Comparison of ENCODE assay signal across 2 cellular contexts in the genomic region with DNA sequence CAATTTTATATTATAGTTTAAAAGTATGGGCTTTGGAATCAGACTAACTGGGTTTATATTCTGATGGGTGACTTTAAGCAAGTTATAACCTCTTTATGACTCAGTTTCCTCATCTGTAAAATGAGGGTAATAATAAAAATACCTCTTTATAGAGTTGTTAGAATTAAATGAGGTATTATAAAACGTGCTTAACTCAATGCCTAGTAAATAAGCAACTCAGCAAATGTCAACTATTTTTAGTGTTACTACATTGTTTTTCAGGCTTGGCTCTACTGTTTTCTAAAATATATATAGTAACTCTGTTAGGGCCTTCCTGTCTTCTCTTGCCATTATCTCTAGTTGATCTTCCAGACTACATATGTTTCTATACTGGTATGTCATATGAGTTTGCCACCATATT.
TF ChIP-seq lines count a peak whose summit lies in the region.

No MANE protein-coding gene starts in this region.

TF ChIP-seq in IMR-90, 13 proteins besides CTCF, POLR2A, EP300 and RAD21:
- no peak for TF ChIP-seq CEBPB (IDR thresholded peaks at IDR 0.05; ENCODE audit: low read depth, low read length)
- TF ChIP-seq MAZ (IDR thresholded peaks at IDR 0.05; ENCODE audit: borderline replicate concordance, low read depth, low read length): no peak
- no peak for TF ChIP-seq ELK1 (IDR thresholded peaks at IDR 0.05; ENCODE audit: borderline replicate concordance, low read depth, low read length)
- no peak for TF ChIP-seq RCOR1 (IDR thresholded peaks at IDR 0.05; ENCODE audit: insufficient replicate concordance, low read length)
- no peak for TF ChIP-seq SMC3 (IDR thresholded peaks at IDR 0.05; ENCODE audit: low read depth, low read length)
- no peak for TF ChIP-seq MXI1 (IDR thresholded peaks at IDR 0.05; ENCODE audit: borderline replicate concordance, low read depth, low read length)
- no peak for TF ChIP-seq FOS (IDR thresholded peaks at IDR 0.05; ENCODE audit: low read depth, low read length)
- TF ChIP-seq BHLHE40 (IDR thresholded peaks at IDR 0.05; ENCODE audit: low read depth, low read length): no peak
- no peak for TF ChIP-seq USF2 (IDR thresholded peaks at IDR 0.05; ENCODE audit: low read depth, low read length)

TF ChIP-seq in K562, 482 proteins besides CTCF, POLR2A, EP300 and RAD21:
- TF ChIP-seq C11orf30 (IDR thresholded peaks at IDR 0.05; ENCODE audit: low read depth) (peak; percentile 46; the same call in 1 of the 2 replicates), TAL1 (IDR thresholded peaks at IDR 0.05) (no peak), ZNF232 (CRISPR knock-in tag; IDR thresholded peaks at IDR 0.05) (no peak), KLF13 (tag; IDR thresholded peaks at IDR 0.05; ENCODE audit: borderline replicate concordance, low read depth) (no peak), SMAD4 (CRISPR knock-in tag; conservative IDR thresholded peaks at IDR 0.05) (no peak), FOXP1 (CRISPR knock-in tag; IDR thresholded peaks at IDR 0.05) (no peak), ZNF197 (CRISPR knock-in tag; IDR thresholded peaks at IDR 0.05; ENCODE audit: low read depth) (no peak), MECOM (CRISPR knock-in tag; IDR thresholded peaks at IDR 0.05) (no peak), MYBL2 (IDR thresholded peaks at IDR 0.05; ENCODE audit: low read depth) (no peak), MYBL2 (CRISPR knock-in tag; IDR thresholded peaks at IDR 0.05; ENCODE audit: borderline replicate concordance) (no peak), CBX2 (IDR thresholded peaks at IDR 0.05; ENCODE audit: insufficient read depth, low read length, poor library complexity, severe bottlenecking) (no peak), PHF8 (IDR thresholded peaks at IDR 0.05; ENCODE audit: borderline replicate concordance, low read length) (no peak), ZNF316 (IDR thresholded peaks at IDR 0.05) (peak; percentile 71), MAFG (tag; conservative IDR thresholded peaks at IDR 0.05) (0 out of 2 replicates have a peak, but pooled peaks have one; percentile 29), ZNF696 (CRISPR knock-in tag; conservative IDR thresholded peaks at IDR 0.05) (no peak), ZNF217 (CRISPR knock-in tag; IDR thresholded peaks at IDR 0.05) (no peak), HDAC8 (tag; IDR thresholded peaks at IDR 0.05) (no peak), TCF15 (CRISPR knock-in tag; IDR thresholded peaks at IDR 0.05) (no peak)
- TF ChIP-seq, protein P1, sequence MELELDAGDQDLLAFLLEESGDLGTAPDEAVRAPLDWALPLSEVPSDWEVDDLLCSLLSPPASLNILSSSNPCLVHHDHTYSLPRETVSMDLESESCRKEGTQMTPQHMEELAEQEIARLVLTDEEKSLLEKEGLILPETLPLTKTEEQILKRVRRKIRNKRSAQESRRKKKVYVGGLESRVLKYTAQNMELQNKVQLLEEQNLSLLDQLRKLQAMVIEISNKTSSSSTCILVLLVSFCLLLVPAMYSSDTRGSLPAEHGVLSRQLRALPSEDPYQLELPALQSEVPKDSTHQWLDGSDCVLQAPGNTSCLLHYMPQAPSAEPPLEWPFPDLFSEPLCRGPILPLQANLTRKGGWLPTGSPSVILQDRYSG (tag; conservative IDR thresholded peaks at IDR 0.05; ENCODE audit: low read depth): no peak
